ENCODE assay signal across 1 cellular context in genomic region chr4:123312951-123313592, GRCh38.
TF ChIP-seq lines count a peak whose summit lies in the region.

No MANE protein-coding gene starts in this region.

TF ChIP-seq in GM23338, 12 proteins besides CTCF, POLR2A, EP300 and RAD21 (continued from another document):
- no peak for TF ChIP-seq ZNF462 (CRISPR knock-in tag; IDR thresholded peaks at IDR 0.05)
- no peak for TF ChIP-seq POLR2AphosphoS5 (IDR thresholded peaks at IDR 0.05; ENCODE audit: low read depth)
- TF ChIP-seq ZNF114 (CRISPR knock-in tag; IDR thresholded peaks at IDR 0.05), result no peak
- TF ChIP-seq ETS1 (IDR thresholded peaks at IDR 0.05), result no peak
- no peak for TF ChIP-seq CREB1 (CRISPR knock-in tag; IDR thresholded peaks at IDR 0.05; ENCODE audit: low read depth)
